ENCODE assay signal across 8 cellular contexts in genomic region chr17:80426671-80427326, GRCh38. TPM values are rescaled to one million over a fixed set of nuclear protein-coding genes. Genes with fewer than 3 reads are reported as not detected.
DNase-seq lines count a peak whose midpoint lies in the region; ATAC-seq, FAIRE-seq and TF ChIP-seq lines count a peak whose summit lies in the region.

No MANE protein-coding gene starts in this region.

- peaks cover 2% of the 10 kb centered on the region for H3K36me3 Mint-ChIP-seq in chondrocyte (ENCODE audit: low read depth)

- no peaks in the 10 kb centered on the region; the same call in 1 of the 2 replicates for H4K20me1 ChIP-seq in HepG2 (ENCODE audit: insufficient read depth, low read length)

- no peaks in the 10 kb centered on the region for H3K9me3 ChIP-seq in HepG2 (ENCODE audit: low read length)

- POLR2A ChIA-PET in HepG2 (lab: Yijun Ruan, JAX) = interaction anchor here (1.0 to 1.2 kb wide), 2 partner anchors 28 to 545 kb away, joined by 4 to 8 read pairs; no protein-coding TSS in a partner anchor

- H3K4me3 Mint-ChIP-seq in chondrocyte (ENCODE audit: unreplicated experiment) = no peak overlapping the region

- no peak for TF ChIP-seq EP300 in HepG2 (IDR thresholded peaks at IDR 0.05; ENCODE audit: low read depth in 2 of 2, low read length in 2 of 2)
- no peak for TF ChIP-seq EP300 in HepG2 (CRISPR knock-in tag; IDR thresholded peaks at IDR 0.05; ENCODE audit: borderline replicate concordance)

- H3K4me2 ChIP-seq in HepG2 (ENCODE audit: low read depth, low read length) = peak overlapping the region; percentile 21; the same call in 1 of the 2 replicates

- BruUV-seq in HepG2 (replicated peaks; lab: Mats Ljungman, UMichigan) = no TSS peak

- no peaks in the 10 kb centered on the region for H3K4me1 ChIP-seq in HepG2 (ENCODE audit: insufficient read depth, low read length)

- H3K27ac ChIP-seq in HepG2 (ENCODE audit: extremely low read length, insufficient read depth, low read length) = no peak overlapping the region

- H3K27me3 ChIP-seq in HepG2 (ENCODE audit: control insufficient read depth in 1 of 2, insufficient read depth in 2 of 2, low read length in 2 of 2) = no peaks in the 10 kb centered on the region

- H3K79me2 ChIP-seq in HepG2 (ENCODE audit: insufficient read depth, low read length) = no peaks in the 10 kb centered on the region

- intact Hi-C loops in HepG2 (cut with micrococcal nuclease; ENCODE audit: unreplicated experiment) = loop anchor here (1.0 to 5.0 kb wide), 4 partner anchors 85 to 551 kb away; no protein-coding TSS in a partner anchor

- no peaks in the 10 kb centered on the region for H3K4me1 Mint-ChIP-seq in chondrocyte (ENCODE audit: low read depth)

- DNase-seq in DMS79 treated with DMSO at 0.1 percent for 48 hours (lab: John Stamatoyannopoulos, UW) (peak; percentile 10), NCI-H446 (lab: John Stamatoyannopoulos, UW) (peak; percentile 17 to 85), chondrocyte (ENCODE audit: low spot score) (peak; percentile 89), HepG2 (ENCODE audit: low spot score) (peak; percentile 69), DMS114 treated with DMSO at 0.1 percent for 48 hours (lab: John Stamatoyannopoulos, UW; ENCODE audit: unreplicated experiment) (no peak)
- DNase-seq in activated CD4-positive, alpha-beta T cell treated with anti-CD3 and anti-CD28 coated beads for 48 hours = peak; percentile 91
- peak; percentile 79 to 85 (median 81) for DNase-seq in stimulated activated CD4-positive, alpha-beta T cell treated with anti-CD3 and anti-CD28 coated beads, TNF-alpha, amount 100 ng/mL, for 24 hours (ENCODE audit: low read depth in 3 of 3)

- no peak overlapping the region for H3K27ac Mint-ChIP-seq in chondrocyte (ENCODE audit: unreplicated experiment)

- no peak for TF ChIP-seq POLR2A in HepG2 (IDR thresholded peaks at IDR 0.05; ENCODE audit: insufficient read depth in 1 of 2, low read depth in 2 of 2, low read length in 2 of 2)

- peak; percentile 82 for FAIRE-seq in HepG2 (lab: Jason Lieb, UNC)

- peak; percentile 100 for TF ChIP-seq RAD21 in HepG2 (CRISPR knock-in tag; IDR thresholded peaks at IDR 0.05)

- CTCF ChIA-PET in HepG2 (lab: Yijun Ruan, JAX; ENCODE audit: low intra/inter-chr PET ratio, low total read pairs) = interaction anchor here (1.5 to 5.9 kb wide), 4 partner anchors 85 to 555 kb away, joined by 4 to 114 read pairs (median 8); no protein-coding TSS in a partner anchor

- H3K36me3 ChIP-seq in HepG2 (replicated peaks in 1 of 2; ENCODE audit: control insufficient read depth in 1 of 2, insufficient read depth in 2 of 2, low read length in 2 of 2) = no peaks in the 10 kb centered on the region

- peak; percentile 98 for TF ChIP-seq CTCF in chondrocyte (IDR thresholded peaks at IDR 0.05)
- peak; percentile 100 for TF ChIP-seq CTCF in HepG2 (CRISPR knock-in tag; IDR thresholded peaks at IDR 0.05)

- in situ Hi-C loops in HepG2 (cut with HindIII; ENCODE audit: extremely low pct_ligation_motif_present, low pct_unique_long_range_greater_than_20kb) = loop anchor here (5.0 kb wide), 3 partner anchors 81 to 556 kb away; no protein-coding TSS in a partner anchor

- H3K9me3 Mint-ChIP-seq in chondrocyte (ENCODE audit: low read depth) = no peaks in the 10 kb centered on the region

- 66% methylated on average over 10 of the region's 24 CpGs for WGBS in HepG2 (ENCODE audit: low lambda C conversion rate)

- H3K27me3 Mint-ChIP-seq in chondrocyte (ENCODE audit: low read depth) = no peaks in the 10 kb centered on the region

- no peak overlapping the region for H3K9ac ChIP-seq in HepG2 (ENCODE audit: insufficient read depth, low read depth, low read length)

- ATAC-seq in HG02798 (IDR thresholded peaks at IDR 0.05; ENCODE audit: poor library complexity, unreplicated experiment) = peak; percentile 77
- ATAC-seq in HepG2 = peak; percentile 88

- H2AFZ ChIP-seq in HepG2 (ENCODE audit: low read length) = no peak overlapping the region

- H3K4me3 ChIP-seq in HepG2 (replicated peaks in 1 of 3; ENCODE audit: insufficient read depth in 1 of 3, low read depth in 2 of 3, low read length in 3 of 3) = peak overlapping the region in 1 of 3 experiments; percentile 20; a peak in 1 of 6 replicates

TF ChIP-seq in HepG2, 621 proteins besides CTCF, POLR2A, EP300 and RAD21 (continues in another document):
- peak; percentile 32; the same call in 1 of the 2 replicates for TF ChIP-seq ZNF563 (CRISPR knock-in tag; IDR thresholded peaks at IDR 0.05)
- TF ChIP-seq ZNF264 (CRISPR knock-in tag; IDR thresholded peaks at IDR 0.05) = no peak
- TF ChIP-seq TFDP1 (CRISPR knock-in tag; IDR thresholded peaks at IDR 0.05; ENCODE audit: borderline replicate concordance) = no peak
- peak; percentile 36; the same call in 1 of the 2 replicates for TF ChIP-seq NCOA2 (CRISPR knock-in tag; IDR thresholded peaks at IDR 0.05)
- TF ChIP-seq ZEB1 (IDR thresholded peaks at IDR 0.05; ENCODE audit: insufficient replicate concordance, low read depth) = no peak
- TF ChIP-seq MXI1 (IDR thresholded peaks at IDR 0.05; ENCODE audit: borderline replicate concordance, low read depth, low read length) = peak; percentile 49; the same call in 1 of the 3 replicates
- TF ChIP-seq NPAS2 (CRISPR knock-in tag; IDR thresholded peaks at IDR 0.05; ENCODE audit: borderline replicate concordance) = 0 out of 2 replicates have a peak, but pooled peaks have one; percentile 61
- no peak for TF ChIP-seq MTF2 (CRISPR knock-in tag; IDR thresholded peaks at IDR 0.05; ENCODE audit: borderline replicate concordance)

RNA-seq across cellular contexts. Expression of gene ENDOV, which starts 11.8 kb away (rescaled TPM):
- total RNA-seq in chondrocyte (22.8 to 32.5 TPM (median 27.0 TPM) in 3 replicates), HepG2 (2016; rRNA removed; fragmentation: Illumina TruSeq; extraction: Trizol) (15.1 and 16.0 TPM in 2 replicates)
- total RNA-seq in HepG2 (2016; cell fraction: cytosol; rRNA removed; fragmentation: Illumina TruSeq; extraction: Trizol; ENCODE audit: low read depth) = 4.7 and 13.7 TPM in 2 replicates
- 13.4 and 18.2 TPM in 2 replicates for total RNA-seq in HepG2 (2016; cell fraction: insoluble cytoplasmic fraction; rRNA removed; fragmentation: Illumina TruSeq; extraction: Trizol)
- total RNA-seq in HepG2 (2016; cell fraction: membrane; rRNA removed; fragmentation: Illumina TruSeq; extraction: Trizol) = 11.1 and 11.3 TPM in 2 replicates
- total RNA-seq in HepG2 (2016; cell fraction: nucleus; rRNA removed; fragmentation: Illumina TruSeq; extraction: Trizol) = 12.0 and 13.2 TPM in 2 replicates
- 17.1 and 19.8 TPM in 2 replicates for polyA plus RNA-seq in HepG2 (2011; rRNA removed)
- 12.3 and 17.8 TPM in 2 replicates for polyA plus RNA-seq in HepG2 (2011; cell fraction: cytosol; rRNA removed)
- 45.5 and 45.6 TPM in 2 replicates for polyA plus RNA-seq in HepG2 (2011; cell fraction: nucleus; rRNA removed)
- 11.8 and 15.4 TPM in 2 replicates for polyA plus RNA-seq in HepG2 (2012)
- 5.9 and 6.8 TPM in 2 replicates for polyA plus RNA-seq in HepG2 (2016; cell fraction: cytosol; fragmentation: Illumina TruSeq; extraction: Trizol; ENCODE audit: low read depth)
- polyA plus RNA-seq in HepG2 (2016; cell fraction: insoluble cytoplasmic fraction; fragmentation: Illumina TruSeq; extraction: Trizol; ENCODE audit: low read depth) = 13.7 and 14.0 TPM in 2 replicates
- 8.4 and 8.6 TPM in 2 replicates for polyA plus RNA-seq in HepG2 (2016; cell fraction: membrane; fragmentation: Illumina TruSeq; extraction: Trizol; ENCODE audit: low read depth)
- polyA plus RNA-seq in HepG2 (2016; cell fraction: nucleus; fragmentation: Illumina TruSeq; extraction: Trizol; ENCODE audit: insufficient read depth, low read depth) = 27.6 and 30.0 TPM in 2 replicates
- 28.6 and 32.9 TPM in 2 replicates for polyA minus RNA-seq in HepG2 (2011; rRNA and poly(A)+ RNA removed; ENCODE audit: low replicate concordance)
- 5.3 and 7.2 TPM in 2 replicates for polyA minus RNA-seq in HepG2 (2011; cell fraction: cytosol; rRNA and poly(A)+ RNA removed)
- polyA minus RNA-seq in HepG2 (2011; cell fraction: nucleus; rRNA and poly(A)+ RNA removed) = 33.6 and 36.6 TPM in 2 replicates

RNA-seq across cellular contexts. Expression of gene NPTX1, which starts 49.6 kb away (rescaled TPM):
- total RNA-seq in chondrocyte (16.1 to 20.3 TPM (median 16.5 TPM) in 3 replicates), HepG2 (2016; rRNA removed; fragmentation: Illumina TruSeq; extraction: Trizol) (not detected in 2 replicates)
- total RNA-seq in HepG2 (2016; cell fraction: cytosol; rRNA removed; fragmentation: Illumina TruSeq; extraction: Trizol; ENCODE audit: low read depth) = not detected in 2 replicates
- total RNA-seq in HepG2 (2016; cell fraction: insoluble cytoplasmic fraction; rRNA removed; fragmentation: Illumina TruSeq; extraction: Trizol) = not detected in 2 replicates
- total RNA-seq in HepG2 (2016; cell fraction: membrane; rRNA removed; fragmentation: Illumina TruSeq; extraction: Trizol) = not detected in 2 replicates
- not detected in 2 replicates for total RNA-seq in HepG2 (2016; cell fraction: nucleus; rRNA removed; fragmentation: Illumina TruSeq; extraction: Trizol)
- polyA plus RNA-seq in HepG2 (2011; rRNA removed) = 0.01 TPM in 1 of 2 replicates, not detected in the other
- polyA plus RNA-seq in HepG2 (2011; cell fraction: cytosol; rRNA removed) = not detected in 2 replicates
- not detected in 2 replicates for polyA plus RNA-seq in HepG2 (2011; cell fraction: nucleus; rRNA removed)
- polyA plus RNA-seq in HepG2 (2012) = not detected in 2 replicates
- not detected in 2 replicates for polyA plus RNA-seq in HepG2 (2016; cell fraction: cytosol; fragmentation: Illumina TruSeq; extraction: Trizol; ENCODE audit: low read depth)
- polyA plus RNA-seq in HepG2 (2016; cell fraction: insoluble cytoplasmic fraction; fragmentation: Illumina TruSeq; extraction: Trizol; ENCODE audit: low read depth) = not detected in 2 replicates
- polyA plus RNA-seq in HepG2 (2016; cell fraction: membrane; fragmentation: Illumina TruSeq; extraction: Trizol; ENCODE audit: low read depth) = not detected in 2 replicates
- polyA plus RNA-seq in HepG2 (2016; cell fraction: nucleus; fragmentation: Illumina TruSeq; extraction: Trizol; ENCODE audit: insufficient read depth, low read depth) = not detected in 2 replicates
- polyA minus RNA-seq in HepG2 (2011; rRNA and poly(A)+ RNA removed; ENCODE audit: low replicate concordance) = 17.0 TPM in 1 of 2 replicates, not detected in the other
- 0.10 TPM in 1 of 2 replicates, not detected in the other for polyA minus RNA-seq in HepG2 (2011; cell fraction: cytosol; rRNA and poly(A)+ RNA removed)
- 0.25 TPM in 1 of 2 replicates, not detected in the other for polyA minus RNA-seq in HepG2 (2011; cell fraction: nucleus; rRNA and poly(A)+ RNA removed)

Comparison
In these comparisons a context has a peak if more than half of its experiments do, and no peak if none do; other contexts are left out.
1. RNA of gene NPTX1, which starts 49.6 kb away (total RNA-seq): 16.1 to 20.3 TPM in chondrocyte; not detected in HepG2; every median in the first group is over 10 times any median in the second.